Comparison of ENCODE assay signal across 26 cellular contexts in the genomic region with DNA sequence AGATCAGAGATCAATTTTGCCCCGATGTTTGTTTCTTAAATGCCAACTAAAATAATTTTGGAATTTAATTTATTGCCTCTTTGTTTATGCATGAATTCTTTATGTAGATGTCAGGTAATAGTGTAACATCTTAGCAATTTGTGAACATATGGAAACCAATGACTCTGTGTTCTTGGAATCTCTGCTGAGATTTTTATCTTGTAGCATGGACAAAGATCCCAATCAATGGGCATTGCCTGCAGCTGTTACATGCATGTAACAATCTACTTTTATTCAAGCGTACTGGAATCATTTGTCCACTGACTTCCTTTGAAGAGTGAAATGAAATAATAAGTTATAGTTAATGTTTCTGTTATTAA.
DNase-seq lines count a peak whose midpoint lies in the region; ATAC-seq and TF ChIP-seq lines count a peak whose summit lies in the region.
"Had no signal": no experiment of that assay in that cellular context is flagged by ENCODE, and none has a peak within 500 bp of the region (broad histone marks: within the 10 kb centered on the region; RNA-seq: fewer than 3 reads in every experiment).

No MANE protein-coding gene starts in this region.

- TF ChIP-seq CTCF in KMS-11 (conservative IDR thresholded peaks at IDR 0.05; ENCODE audit: low read depth, low read length), result no peak
- no peak for TF ChIP-seq CTCF in SK-N-SH (IDR thresholded peaks at IDR 0.05)
- no peak for TF ChIP-seq CTCF in glutamatergic neuron (IDR thresholded peaks at IDR 0.05; ENCODE audit: partially characterized antibody, unreplicated experiment)

- peaks cover 41% of the 10 kb centered on the region for H3K4me1 ChIP-seq in KMS-11 (ENCODE audit: low read depth, poor library complexity, severe bottlenecking)
- H3K4me1 ChIP-seq in SK-N-SH (ENCODE audit: control insufficient read depth in 1 of 2, insufficient read depth in 2 of 2, low read depth in 1 of 2, low read length in 1 of 2), result peaks cover 5 to 16% of the 10 kb centered on the region in 2 experiments; a peak in 3 of 4 replicates
- H3K4me1 ChIP-seq: heart left ventricle, lower lobe of right lung, prostate gland, suprapubic skin had no signal

- H3K27ac ChIP-seq in KMS-11, result peak overlapping the region; percentile 18; the same call in 1 of the 2 replicates
- peak overlapping the region in 1 of 2 experiments; percentile 77; a peak in 3 of 4 replicates for H3K27ac ChIP-seq in SK-N-SH (ENCODE audit: low read depth in 2 of 2, low read length in 1 of 2)
- H3K27ac ChIP-seq: dorsolateral prefrontal cortex, heart left ventricle, lower lobe of right lung, prostate gland, suprapubic skin, VCaP had no signal

- TF ChIP-seq EP300 in SK-N-SH (IDR thresholded peaks at IDR 0.05; ENCODE audit: borderline replicate concordance in 1 of 2, low read depth in 1 of 2, low read length in 1 of 2), result peak; percentile 26 to 92; a peak in 3 of 4 replicates

- H3K4me3 Mint-ChIP-seq in glutamatergic neuron (ENCODE audit: unreplicated experiment), result no peak overlapping the region
- H3K4me3 Mint-ChIP-seq: activated CD4-positive, alpha-beta T cell treated with anti-CD3 and anti-CD28 coated beads, Interleukin-2, amount 10 ng/mL, durations not matched to agents 24 days and 14 days; activated naive CD8-positive, alpha-beta T cell treated with anti-CD3 and anti-CD28 coated beads, Interleukin-2, amount 50 U/mL, for 24 hours; activated T-cell treated with anti-CD3 and anti-CD28 coated beads, Interleukin-2, amount 50 U/mL, for 24 hours; brain; IgD-negative memory B cell; neural crest cell had no signal

- no peak overlapping the region for H3K9ac ChIP-seq in KMS-11
- peak overlapping the region; percentile 38; the same call in 1 of the 2 replicates for H3K9ac ChIP-seq in SK-N-SH

- H3K36me3 ChIP-seq in KMS-11 (ENCODE audit: insufficient read depth), result no peaks in the 10 kb centered on the region
- no peaks in the 10 kb centered on the region for H3K36me3 ChIP-seq in SK-N-SH (replicated peaks in 1 of 2; ENCODE audit: control insufficient read depth in 1 of 2, insufficient read depth in 2 of 2, low read length in 1 of 2)
- H3K36me3 ChIP-seq: heart left ventricle, lower lobe of right lung, MG63, prostate gland, suprapubic skin had no signal

- POLR2A ChIA-PET in SK-N-SH (lab: Yijun Ruan, JAX), result interaction anchor here (0.6 to 0.7 kb wide), 2 partner anchors 21 to 119 kb away, joined by 3 to 4 read pairs; no protein-coding TSS in a partner anchor

- H3K9me3 Mint-ChIP-seq in glutamatergic neuron (ENCODE audit: unreplicated experiment), result no peaks in the 10 kb centered on the region
- H3K9me3 Mint-ChIP-seq: activated CD4-positive, alpha-beta T cell treated with anti-CD3 and anti-CD28 coated beads, Interleukin-2, amount 10 ng/mL, durations not matched to agents 24 days and 14 days; activated T-cell treated with anti-CD3 and anti-CD28 coated beads, Interleukin-2, amount 50 U/mL, for 24 hours had no signal

- H3K4me2 ChIP-seq in KMS-11 (peak overlapping the region; percentile 65), SK-N-SH (peak overlapping the region; percentile 52)

- CTCF ChIA-PET in SK-N-SH (lab: Yijun Ruan, JAX), result interaction anchor here (1.0 to 1.3 kb wide), 2 partner anchors 35 to 647 kb away, joined by 4 read pairs; no protein-coding TSS in a partner anchor

- H3K27me3 Mint-ChIP-seq in glutamatergic neuron (ENCODE audit: unreplicated experiment), result no peaks in the 10 kb centered on the region
- H3K27me3 Mint-ChIP-seq: activated CD4-positive, alpha-beta T cell treated with anti-CD3 and anti-CD28 coated beads, Interleukin-2, amount 10 ng/mL, durations not matched to agents 24 days and 14 days; activated naive CD8-positive, alpha-beta T cell treated with anti-CD3 and anti-CD28 coated beads, Interleukin-2, amount 50 U/mL, for 24 hours; activated T-cell treated with anti-CD3 and anti-CD28 coated beads, Interleukin-2, amount 50 U/mL, for 24 hours; brain; IgD-negative memory B cell had no signal

- H2AFZ ChIP-seq in KMS-11 (ENCODE audit: low read depth), result no peak overlapping the region
- peak overlapping the region; percentile 36 for H2AFZ ChIP-seq in SK-N-SH (ENCODE audit: low read depth)

- H3F3A ChIP-seq in SK-N-SH (replicated peaks; ENCODE audit: insufficient read depth), result peaks cover 20% of the 10 kb centered on the region

- H3K4me3 ChIP-seq in KMS-11 (IDR thresholded peaks at IDR 0.05; ENCODE audit: insufficient read depth, low read depth, low read length) (no peak overlapping the region), SK-N-SH (ENCODE audit: low read depth in 2 of 2, low read length in 1 of 2) (no peak overlapping the region)
- H3K4me3 ChIP-seq: dorsolateral prefrontal cortex, heart left ventricle, lower lobe of right lung, MG63, prostate gland, suprapubic skin had no signal

- H3K79me2 ChIP-seq in KMS-11 (ENCODE audit: insufficient read depth, low read depth), result no peaks in the 10 kb centered on the region
- no peaks in the 10 kb centered on the region for H3K79me2 ChIP-seq in SK-N-SH (ENCODE audit: insufficient read depth)

- H3K27me3 ChIP-seq in KMS-11 (ENCODE audit: insufficient read depth, low read depth) (no peaks in the 10 kb centered on the region; the same call in 1 of the 2 replicates), SK-N-SH (ENCODE audit: insufficient read depth) (no peaks in the 10 kb centered on the region)
- H3K27me3 ChIP-seq: dorsolateral prefrontal cortex, heart left ventricle, MG63, suprapubic skin had no signal

- WGBS in SK-N-SH (ENCODE audit: low lambda C conversion rate), result 25% methylated on average over 2 of the region's 2 CpGs

- DNase-seq in EH (ENCODE audit: low read depth) (peak; percentile 74), SK-N-SH (no peak), glutamatergic neuron (no peak), 8988T (no peak), pons (ENCODE audit: low spot score) (no peak), cerebellar cortex (ENCODE audit: low spot score) (no peak)
- DNase-seq: activated CD4-positive, alpha-beta T cell treated with anti-CD3 and anti-CD28 coated beads, Interleukin-2, amount 10 ng/mL, durations not matched to agents 24 days and 14 days; activated gamma-delta T cell treated with Interleukin-2 at 50 U/mL for 16 hours; activated naive CD8-positive, alpha-beta T cell treated with anti-CD3 and anti-CD28 coated beads, Interleukin-2, amount 50 U/mL, for 24 hours; activated T-cell treated with anti-CD3 and anti-CD28 coated beads, Interleukin-2, amount 50 U/mL, for 24 hours; dorsolateral prefrontal cortex; heart left ventricle; lower lobe of right lung; MG63; NCI-H2081 treated with DMSO at 0.1 percent for 48 hours; NCI-H446; NCI-H82; stimulated activated naive CD4-positive, alpha-beta T cell had no signal

- no peaks in the 10 kb centered on the region for H3K36me3 Mint-ChIP-seq in glutamatergic neuron (ENCODE audit: unreplicated experiment)
- H3K36me3 Mint-ChIP-seq: brain had no signal

- peak overlapping the region; percentile 84 for H3K27ac Mint-ChIP-seq in glutamatergic neuron (ENCODE audit: unreplicated experiment)
- H3K27ac Mint-ChIP-seq: activated CD4-positive, alpha-beta T cell treated with anti-CD3 and anti-CD28 coated beads, Interleukin-2, amount 10 ng/mL, durations not matched to agents 24 days and 14 days; activated naive CD8-positive, alpha-beta T cell treated with anti-CD3 and anti-CD28 coated beads, Interleukin-2, amount 50 U/mL, for 24 hours; activated T-cell treated with anti-CD3 and anti-CD28 coated beads, Interleukin-2, amount 50 U/mL, for 24 hours; brain; IgD-negative memory B cell had no signal

- TF ChIP-seq RAD21 in SK-N-SH (IDR thresholded peaks at IDR 0.05; ENCODE audit: low read length), result no peak

- H4K20me1 ChIP-seq in KMS-11 (ENCODE audit: insufficient read depth) (no peaks in the 10 kb centered on the region), SK-N-SH (ENCODE audit: insufficient read depth) (no peaks in the 10 kb centered on the region)

- no peaks in the 10 kb centered on the region for H3K9me3 ChIP-seq in SK-N-SH
- H3K9me3 ChIP-seq: heart left ventricle, lower lobe of right lung, MG63, prostate gland, suprapubic skin had no signal

- ATAC-seq in GM18861 (IDR thresholded peaks at IDR 0.05; ENCODE audit: unreplicated experiment), result no peak
- ATAC-seq: heart left ventricle, lower lobe of right lung had no signal

- no peaks in the 10 kb centered on the region for H3K9me2 ChIP-seq in SK-N-SH

- peaks cover 14% of the 10 kb centered on the region for H3K4me1 Mint-ChIP-seq in glutamatergic neuron (ENCODE audit: low read depth, unreplicated experiment)
- H3K4me1 Mint-ChIP-seq: neural crest cell had no signal

TF ChIP-seq in SK-N-SH, 30 proteins besides CTCF, POLR2A, EP300 and RAD21 (continues in another document):
- TF ChIP-seq GABPA (IDR thresholded peaks at IDR 0.05; ENCODE audit: low read depth), result no peak
- TF ChIP-seq IRF3 (IDR thresholded peaks at IDR 0.05; ENCODE audit: low read depth, low read length), result no peak
- no peak for TF ChIP-seq GATA2 (CRISPR knock-in tag; IDR thresholded peaks at IDR 0.05)
- TF ChIP-seq MEF2A (IDR thresholded peaks at IDR 0.05; ENCODE audit: borderline replicate concordance, low read depth), result no peak
- TF ChIP-seq NRF1 (IDR thresholded peaks at IDR 0.05; ENCODE audit: low read depth, low read length), result no peak
- no peak for TF ChIP-seq ELF1 (IDR thresholded peaks at IDR 0.05)
- no peak for TF ChIP-seq USF2 (IDR thresholded peaks at IDR 0.05; ENCODE audit: borderline replicate concordance, low read depth, low read length)
- TF ChIP-seq NFIC (IDR thresholded peaks at IDR 0.05; ENCODE audit: borderline replicate concordance), result peak; percentile 79
- no peak for TF ChIP-seq FOXJ3 (CRISPR knock-in tag; IDR thresholded peaks at IDR 0.05)
- no peak for TF ChIP-seq RCOR1 (IDR thresholded peaks at IDR 0.05; ENCODE audit: low read length)
- TF ChIP-seq RXRA (IDR thresholded peaks at IDR 0.05; ENCODE audit: borderline replicate concordance, low read depth), result 0 out of 2 replicates have a peak, but pooled peaks have one; percentile 18
